In genomic region chr17:76263896-76264295, GRCh38 we compare ENCODE assay signal across 11 cellular contexts. TPM values are rescaled to one million over a fixed set of nuclear protein-coding genes. Genes with fewer than 3 reads are reported as not detected.
DNase-seq lines count a peak whose midpoint lies in the region; TF ChIP-seq lines count a peak whose summit lies in the region.
"Had no signal": no experiment of that assay in that cellular context is flagged by ENCODE, and none has a peak within 500 bp of the region (broad histone marks: within the 10 kb centered on the region; RNA-seq: fewer than 3 reads in every experiment).

No MANE protein-coding gene starts in this region.

- H3K27ac Mint-ChIP-seq in IgD-negative memory B cell (peak overlapping the region in 2 of 3 donors; percentile 93 to 100), MCF 10A (ENCODE audit: low read depth, unreplicated experiment) (peak overlapping the region; percentile 87), nephron (peak overlapping the region; percentile 80 to 98 (median 94))
- H3K27ac Mint-ChIP-seq: nephron progenitor cell had no signal

- POLR2A ChIA-PET in AG04450 (lab: Yijun Ruan, JAX) (interaction anchor here (1.8 kb wide), 1 partner anchor 23 kb away, joined by 8 read pairs; no protein-coding TSS in a partner anchor), MCF 10A (lab: Yijun Ruan, JAX) (interaction anchor here (0.6 to 4.3 kb wide), 13 partner anchors 10 to 409 kb away, joined by 3 to 56 read pairs (median 5); partner anchors contain the start of genes EVPL, EXOC7, MRPL38 and WBP2)

- intact Hi-C loops in MCF 10A (cut with micrococcal nuclease): loop anchor here (1.0 kb wide), 1 partner anchor 12 kb away; no protein-coding TSS in a partner anchor
- intact Hi-C loops in head of caudate nucleus (cut with DNase I): no loop called here

- H3K36me3 Mint-ChIP-seq in IgD-negative memory B cell (no peaks in the 10 kb centered on the region), MCF 10A (ENCODE audit: insufficient read depth, unreplicated experiment) (peaks cover 26% of the 10 kb centered on the region), nephron (ENCODE audit: low read depth) (peaks cover 6% of the 10 kb centered on the region)

- H3K9me3 Mint-ChIP-seq in IgD-negative memory B cell: no peaks in the 10 kb centered on the region
- no peaks in the 10 kb centered on the region for H3K9me3 Mint-ChIP-seq in MCF 10A (ENCODE audit: unreplicated experiment)
- H3K9me3 Mint-ChIP-seq in nephron: no peaks in the 10 kb centered on the region
- H3K9me3 Mint-ChIP-seq: nephron progenitor cell had no signal

- H3K27me3 Mint-ChIP-seq in IgD-negative memory B cell (no peaks in the 10 kb centered on the region), MCF 10A (ENCODE audit: insufficient read depth, unreplicated experiment) (no peaks in the 10 kb centered on the region), nephron (ENCODE audit: low read depth) (no peaks in the 10 kb centered on the region)

- H3K4me3 Mint-ChIP-seq in IgD-negative memory B cell: peak overlapping the region in 3 of 4 donors; percentile 28 to 97 (median 93)
- no peak overlapping the region for H3K4me3 Mint-ChIP-seq in MCF 10A (ENCODE audit: unreplicated experiment)
- H3K4me3 Mint-ChIP-seq in nephron: no peak overlapping the region

- no peak for TF ChIP-seq CTCF in AG04450 (IDR thresholded peaks at IDR 0.05; ENCODE audit: low read depth, low read length)
- TF ChIP-seq CTCF in MCF 10A (IDR thresholded peaks at IDR 0.05; ENCODE audit: unreplicated experiment): no peak
- TF ChIP-seq CTCF in nephron (IDR thresholded peaks at IDR 0.05; ENCODE audit: unreplicated experiment in 3 of 3): no peak

- H3K4me3 ChIP-seq in AG04450 (ENCODE audit: low read depth, low read length): no peak overlapping the region

- no TSS peak for BruUV-seq in MCF 10A (replicated peaks; lab: Mats Ljungman, UMichigan)

- H3K27ac ChIP-seq in AG04450 (ENCODE audit: low read depth, low read length): peak overlapping the region; percentile 59

- CTCF ChIA-PET in AG04450 (lab: Charles Lee): interaction anchor here (0.8 to 1.3 kb wide), 2 partner anchors 16 to 142 kb away, joined by 3 read pairs; no protein-coding TSS in a partner anchor
- CTCF ChIA-PET in MCF 10A (lab: Yijun Ruan, JAX): interaction anchor here (1.0 kb wide), 1 partner anchor 13 kb away, joined by 3 read pairs; no protein-coding TSS in a partner anchor

- H3K27me3 ChIP-seq in AG04450 (ENCODE audit: control insufficient read depth, insufficient read depth, low read length): no peaks in the 10 kb centered on the region

- H3K4me1 Mint-ChIP-seq in IgD-negative memory B cell: peaks cover 49 to 60% (median 58%) of the 10 kb centered on the region in 3 donors
- H3K4me1 Mint-ChIP-seq in MCF 10A (ENCODE audit: insufficient read depth, unreplicated experiment): peaks cover 7% of the 10 kb centered on the region
- peaks cover 35% of the 10 kb centered on the region for H3K4me1 Mint-ChIP-seq in nephron

- DNase-seq in AG04450 (ENCODE audit: low read depth, low spot score) (no peak), MCF 10A (ENCODE audit: unreplicated experiment) (no peak), head of caudate nucleus (no peak), NCI-H2171 (lab: John Stamatoyannopoulos, UW) (no peak), NCI-H526 treated with DMSO at 0.1 percent for 48 hours (lab: John Stamatoyannopoulos, UW) (no peak)
- DNase-seq in stimulated activated CD8-positive, alpha-beta memory T cell treated with anti-CD3 and anti-CD28 coated beads, Interleukin-4, amount 100 ng/mL, for 48 hours: no peak
- DNase-seq: activated CD4-positive, alpha-beta T cell treated with anti-CD3 and anti-CD28 coated beads, Interleukin-2, amount 50 U/mL, for 48 hours; NCI-H69; nephron progenitor cell had no signal

- H3K9me3 ChIP-seq in AG04450 (ENCODE audit: control insufficient read depth, insufficient read depth, low read length): no peaks in the 10 kb centered on the region

RNA-seq across cellular contexts. Expression of gene UBALD2, which starts 1.3 kb away (rescaled TPM):
- 16.3 and 18.1 TPM in 2 replicates for polyA plus RNA-seq in AG04450 (2011; rRNA removed)
- polyA minus RNA-seq in AG04450 (2011; rRNA and poly(A)+ RNA removed): 4.4 and 5.2 TPM in 2 replicates
- 4.3 TPM for polyA plus RNA-seq in IgD-negative memory B cell
- total RNA-seq in MCF 10A (2022): 84.9 and 109 TPM in 2 replicates

RNA-seq across cellular contexts. Expression of gene RNF157, which starts 23.6 kb away (rescaled TPM):
- polyA plus RNA-seq in AG04450 (2011; rRNA removed) (1.6 and 1.8 TPM in 2 replicates), IgD-negative memory B cell (0.43 TPM)
- polyA minus RNA-seq in AG04450 (2011; rRNA and poly(A)+ RNA removed): 2.3 and 3.0 TPM in 2 replicates
- 0.17 and 0.44 TPM in 2 replicates for total RNA-seq in MCF 10A (2022)

RNA-seq across cellular contexts. Expression of gene QRICH2, which starts 44.2 kb away (rescaled TPM):
- polyA plus RNA-seq in AG04450 (2011; rRNA removed): 1.1 and 1.2 TPM in 2 replicates
- polyA minus RNA-seq in AG04450 (2011; rRNA and poly(A)+ RNA removed): 3.5 and 4.0 TPM in 2 replicates
- polyA plus RNA-seq in IgD-negative memory B cell: 0.14 TPM
- 0.56 and 3.2 TPM in 2 replicates for total RNA-seq in MCF 10A (2022)

Comparison
In these comparisons a context has a peak if more than half of its experiments do, and no peak if none do; other contexts are left out.
1. H3K4me3 Mint-ChIP-seq: peak in IgD-negative memory B cell (3 of 4); none in MCF 10A (single experiment) and nephron (0 of 3).
2. Peak in every context shown above with its lines, with median percentiles within 50 percentile points of each other: H3K27ac Mint-ChIP-seq.